Comparison of ENCODE assay signal across 16 cellular contexts in the genomic region with DNA sequence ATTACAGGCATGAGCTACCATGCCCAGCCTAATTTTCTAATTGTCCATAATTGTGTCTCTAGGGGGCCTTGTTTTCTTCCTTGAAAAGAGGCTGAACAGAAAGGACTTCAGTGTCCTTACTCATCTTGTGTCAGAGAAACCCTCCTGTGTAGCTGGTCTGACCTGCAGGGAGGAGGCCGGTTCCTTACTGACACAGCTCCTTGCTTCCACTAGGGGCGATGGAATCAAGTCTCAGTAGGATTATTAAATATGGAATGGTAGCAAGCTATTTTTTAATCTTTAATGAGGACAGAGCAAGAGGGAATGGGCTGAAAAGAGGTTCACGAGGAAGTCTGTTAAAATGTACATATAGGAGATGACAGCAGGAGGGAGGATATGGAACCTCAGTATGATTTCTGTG. TPM values are rescaled to one million over a fixed set of nuclear protein-coding genes. Genes with fewer than 3 reads are reported as not detected.
A peak's percentile ranks its signal among the peaks of the same experiment; 100 is the strongest.
DNase-seq lines count a peak whose midpoint lies in the region; ATAC-seq and TF ChIP-seq lines count a peak whose summit lies in the region.
"Had no signal": no experiment of that assay in that cellular context is flagged by ENCODE, and none has a peak within 500 bp of the region (broad histone marks: within the 10 kb centered on the region; RNA-seq: fewer than 3 reads in every experiment).

No MANE protein-coding gene starts in this region.

- no peaks in the 10 kb centered on the region for H3K9me3 Mint-ChIP-seq in endodermal cell
- no peaks in the 10 kb centered on the region for H3K9me3 Mint-ChIP-seq in stimulated activated effector memory CD8-positive, alpha-beta T cell treated with anti-CD3 and anti-CD28 coated beads, Interleukin-12 subunit alpha, Interleukin-12 subunit beta, amount 100 ng/mL, for 72 hours
- H3K9me3 Mint-ChIP-seq: activated CD8-positive, alpha-beta T cell treated with anti-CD3 and anti-CD28 coated beads for 36 hours; central memory CD8-positive, alpha-beta T cell; naive B cell had no signal

- TF ChIP-seq EP300 in upper lobe of left lung (IDR thresholded peaks at IDR 0.05), result no peak

- DNase-seq in cardiac muscle cell (ENCODE audit: low read depth in 1 of 2, low spot score in 1 of 2) (no peak), heart left ventricle (no peak), PC-9 (no peak), endodermal cell (no peak), SIG-M5 treated with dmso at 0.1 percent for 504 hours (lab: John Stamatoyannopoulos, UW; ENCODE audit: unreplicated experiment) (no peak), upper lobe of left lung (no peak)
- DNase-seq in stimulated activated effector memory CD8-positive, alpha-beta T cell treated with anti-CD3 and anti-CD28 coated beads, Interleukin-12 subunit alpha, Interleukin-12 subunit beta, amount 100 ng/mL, for 72 hours (ENCODE audit: low spot score in 2 of 2), result no peak
- DNase-seq: activated CD8-positive, alpha-beta T cell treated with anti-CD3 and anti-CD28 coated beads for 36 hours; AML-193; naive B cell; NCI-H1694 treated with DMSO at 0.1 percent for 48 hours; small intestine had no signal

- H3K79me2 ChIP-seq in PC-9 (ENCODE audit: low read depth), result no peaks in the 10 kb centered on the region

- H3K27ac Mint-ChIP-seq in endodermal cell, result no peak overlapping the region
- H3K27ac Mint-ChIP-seq in stimulated activated effector memory CD8-positive, alpha-beta T cell treated with anti-CD3 and anti-CD28 coated beads, Interleukin-12 subunit alpha, Interleukin-12 subunit beta, amount 100 ng/mL, for 72 hours, result peak overlapping the region; percentile 51
- H3K27ac Mint-ChIP-seq: activated CD8-positive, alpha-beta T cell treated with anti-CD3 and anti-CD28 coated beads for 36 hours had no signal

- no peaks in the 10 kb centered on the region for H3K27me3 Mint-ChIP-seq in endodermal cell (ENCODE audit: insufficient read depth)
- H3K27me3 Mint-ChIP-seq: activated CD8-positive, alpha-beta T cell treated with anti-CD3 and anti-CD28 coated beads for 36 hours; central memory CD8-positive, alpha-beta T cell; naive B cell had no signal

- H3K4me3 ChIP-seq in cardiac muscle cell, result no peak overlapping the region
- no peak overlapping the region for H3K4me3 ChIP-seq in heart left ventricle
- H3K4me3 ChIP-seq in PC-9, result no peak overlapping the region
- no peak overlapping the region for H3K4me3 ChIP-seq in endodermal cell (ENCODE audit: low read length)
- no peak overlapping the region for H3K4me3 ChIP-seq in upper lobe of left lung
- H3K4me3 ChIP-seq: upper lobe of right lung had no signal

- ATAC-seq in heart left ventricle (no peak), upper lobe of left lung (ENCODE audit: low FRiP score in 2 of 2) (no peak), GM21447 (IDR thresholded peaks at IDR 0.05; ENCODE audit: unreplicated experiment) (no peak)
- ATAC-seq in stimulated activated effector memory CD8-positive, alpha-beta T cell treated with anti-CD3 and anti-CD28 coated beads, Interleukin-12 subunit alpha, Interleukin-12 subunit beta, amount 100 ng/mL, for 72 hours, result no peak
- ATAC-seq: activated CD8-positive, alpha-beta T cell treated with anti-CD3 and anti-CD28 coated beads for 36 hours; upper lobe of right lung had no signal

- H3K27ac ChIP-seq in cardiac muscle cell (no peak overlapping the region), heart left ventricle (no peak overlapping the region), PC-9 (no peak overlapping the region), endodermal cell (ENCODE audit: low read depth, low read length) (no peak overlapping the region), upper lobe of left lung (no peak overlapping the region)
- H3K27ac ChIP-seq: upper lobe of right lung had no signal

- WGBS in heart left ventricle, 4 donors, result 72 to 80% (median 75%) methylated on average over 3 of the region's 3 CpGs
- 82% methylated on average over 3 of the region's 3 CpGs for WGBS in endodermal cell (ENCODE audit: insufficient coverage in 1 of 2, insufficient read length in 1 of 2), 2 experiments
- 85 to 88% methylated on average over 3 of the region's 3 CpGs for WGBS in upper lobe of left lung, 2 donors

- CTCF ChIA-PET in PC-9 (lab: Charles Lee), result no interaction called here

- no peak overlapping the region for H2AFZ ChIP-seq in PC-9

- no peak overlapping the region for H3K9ac ChIP-seq in endodermal cell (ENCODE audit: extremely low read depth, low read length, poor library complexity, severe bottlenecking)

- H3K4me1 ChIP-seq in cardiac muscle cell (ENCODE audit: low read depth), result peaks cover 6% of the 10 kb centered on the region
- no peaks in the 10 kb centered on the region for H3K4me1 ChIP-seq in heart left ventricle
- peaks cover 39% of the 10 kb centered on the region for H3K4me1 ChIP-seq in PC-9 (replicated peaks; ENCODE audit: insufficient read depth)
- H3K4me1 ChIP-seq in endodermal cell (ENCODE audit: control insufficient read depth, insufficient read depth, low read length), result no peaks in the 10 kb centered on the region
- no peaks in the 10 kb centered on the region for H3K4me1 ChIP-seq in upper lobe of left lung
- H3K4me1 ChIP-seq: upper lobe of right lung had no signal

- H3K27me3 ChIP-seq in cardiac muscle cell (no peaks in the 10 kb centered on the region), heart left ventricle (no peaks in the 10 kb centered on the region), PC-9 (ENCODE audit: insufficient read depth, low read depth) (no peaks in the 10 kb centered on the region), endodermal cell (ENCODE audit: control insufficient read depth, insufficient read depth, low read length, poor library complexity, severe bottlenecking) (no peaks in the 10 kb centered on the region), upper lobe of left lung (no peaks in the 10 kb centered on the region)
- H3K27me3 ChIP-seq: upper lobe of right lung had no signal

- TF ChIP-seq CTCF in cardiac muscle cell (IDR thresholded peaks at IDR 0.05; ENCODE audit: low read depth, low read length) (peak; percentile 15), heart left ventricle (IDR thresholded peaks at IDR 0.05) (no peak), PC-9 (conservative IDR thresholded peaks at IDR 0.05) (peak; percentile 48), endodermal cell (conservative IDR thresholded peaks at IDR 0.05) (peak; percentile 68), upper lobe of left lung (IDR thresholded peaks at IDR 0.05) (no peak)

- no peaks in the 10 kb centered on the region for H3K9me2 ChIP-seq in PC-9 (ENCODE audit: insufficient read depth)

- H3K4me1 Mint-ChIP-seq in endodermal cell, result no peaks in the 10 kb centered on the region
- peaks cover 17% of the 10 kb centered on the region for H3K4me1 Mint-ChIP-seq in stimulated activated effector memory CD8-positive, alpha-beta T cell treated with anti-CD3 and anti-CD28 coated beads, Interleukin-12 subunit alpha, Interleukin-12 subunit beta, amount 100 ng/mL, for 72 hours
- H3K4me1 Mint-ChIP-seq: central memory CD8-positive, alpha-beta T cell had no signal

- POLR2A ChIA-PET in PC-9 (lab: Charles Lee; ENCODE audit: unreplicated experiment), result no interaction called here

- BruUV-seq in PC-9 (replicated peaks; lab: Mats Ljungman, UMichigan), result no TSS peak

- H3K4me3 Mint-ChIP-seq in endodermal cell, result no peak overlapping the region
- H3K4me3 Mint-ChIP-seq in stimulated activated effector memory CD8-positive, alpha-beta T cell treated with anti-CD3 and anti-CD28 coated beads, Interleukin-12 subunit alpha, Interleukin-12 subunit beta, amount 100 ng/mL, for 72 hours, result no peak overlapping the region
- H3K4me3 Mint-ChIP-seq: activated CD8-positive, alpha-beta T cell treated with anti-CD3 and anti-CD28 coated beads for 36 hours; central memory CD8-positive, alpha-beta T cell had no signal

- H3K9me3 ChIP-seq in cardiac muscle cell (ENCODE audit: low read depth) (no peaks in the 10 kb centered on the region), heart left ventricle (no peaks in the 10 kb centered on the region), PC-9 (ENCODE audit: insufficient read depth, low read depth) (no peaks in the 10 kb centered on the region), endodermal cell (ENCODE audit: control insufficient read depth, low read length) (no peaks in the 10 kb centered on the region), upper lobe of left lung (no peaks in the 10 kb centered on the region)
- H3K9me3 ChIP-seq: upper lobe of right lung had no signal

- H3K4me2 ChIP-seq in PC-9, result no peak overlapping the region

- H3F3A ChIP-seq in PC-9 (ENCODE audit: insufficient read depth, low read depth), result peaks cover 23% of the 10 kb centered on the region

- H4K20me1 ChIP-seq in PC-9 (ENCODE audit: insufficient read depth), result no peaks in the 10 kb centered on the region

- TF ChIP-seq POLR2A in heart left ventricle (IDR thresholded peaks at IDR 0.05) (no peak), upper lobe of left lung (IDR thresholded peaks at IDR 0.05) (no peak)

- peaks cover 55% of the 10 kb centered on the region for H3K36me3 Mint-ChIP-seq in endodermal cell (ENCODE audit: low read depth)
- H3K36me3 Mint-ChIP-seq in stimulated activated effector memory CD8-positive, alpha-beta T cell treated with anti-CD3 and anti-CD28 coated beads, Interleukin-12 subunit alpha, Interleukin-12 subunit beta, amount 100 ng/mL, for 72 hours, result peaks cover 71% of the 10 kb centered on the region

- intact Hi-C loops in heart left ventricle (cut with DNase I), result loop anchor here in 1 of 10 donors (5.0 kb wide), 1 partner anchor 116 kb away; no protein-coding TSS in a partner anchor
- intact Hi-C loops in PC-9 (cut with micrococcal nuclease; ENCODE audit: unreplicated experiment), result no loop called here

- peaks cover 26% of the 10 kb centered on the region for H3K36me3 ChIP-seq in cardiac muscle cell
- peaks cover 0 to 80% (median 64%) of the 10 kb centered on the region in 9 donors for H3K36me3 ChIP-seq in heart left ventricle
- 0 out of 2 replicates have a peak, but pooled peaks cover 3% of the 10 kb centered on the region for H3K36me3 ChIP-seq in PC-9 (ENCODE audit: low read depth)
- H3K36me3 ChIP-seq in endodermal cell (ENCODE audit: control insufficient read depth, insufficient read depth, low read length), result peaks cover 20% of the 10 kb centered on the region
- peaks cover 0 to 48% (median 26%) of the 10 kb centered on the region in 4 donors for H3K36me3 ChIP-seq in upper lobe of left lung

RNA-seq across cellular contexts. Expression of gene LPCAT4, which starts 8.6 kb away (rescaled TPM):
- total RNA-seq in cardiac muscle cell (95.6 and 172 TPM in 2 replicates), heart left ventricle (10 to 100 TPM in 8 of 9 donors, 1 to 10 TPM in 1; 9.8 to 80.0 (median 44.8) TPM), PC-9 (2021) (46.8 and 67.0 TPM in 2 replicates), endodermal cell (10 to 100 TPM; 64.7 to 65.6 TPM), upper lobe of left lung (10 to 100 TPM; 16.3 to 39.0 (median 23.9) TPM)
- polyA plus RNA-seq in cardiac muscle cell (162 and 285 TPM in 2 replicates), heart left ventricle (10 to 100 TPM; 12.9 to 49.7 TPM)
- 67.5 TPM for polyA plus RNA-seq in endodermal cell (2013, experiment 1 of 2)
- 57.5 TPM for polyA plus RNA-seq in endodermal cell (2013, experiment 2 of 2)

RNA-seq across cellular contexts. Expression of gene NUTM1, which starts 15.3 kb away (rescaled TPM):
- total RNA-seq in cardiac muscle cell, result 0.15 TPM in 1 of 2 replicates, not detected in the other
- 0.32 TPM in 1 of 2 replicates, not detected in the other for polyA plus RNA-seq in cardiac muscle cell
- total RNA-seq in heart left ventricle, result not detected
- polyA plus RNA-seq in heart left ventricle, result not detected
- total RNA-seq in PC-9 (2021), result not detected in 2 replicates
- total RNA-seq in endodermal cell, result under 1 TPM in 1 of 2 donors, not detected in 1; 0.09 TPM
- polyA plus RNA-seq in endodermal cell (2013, experiment 1 of 2), result not detected
- polyA plus RNA-seq in endodermal cell (2013, experiment 2 of 2), result not detected
- total RNA-seq in upper lobe of left lung, result not detected
- total RNA-seq: activated CD8-positive, alpha-beta T cell treated with anti-CD3 and anti-CD28 coated beads for 36 hours; T-helper 1 cell treated with Interleukin-12 subunit alpha and Interleukin-12 subunit beta and Interleukin-4 antibody, amounts not matched to agents 30 ng/mL and 1 ng/mL, for 36 hours; upper lobe of right lung had no signal

RNA-seq across cellular contexts. Expression of gene NOP10, which starts 15.4 kb away (rescaled TPM):
- total RNA-seq in cardiac muscle cell (110 and 143 TPM in 2 replicates), heart left ventricle (100 to 1,000 TPM in 8 of 9 donors, 10 to 100 TPM in 1; 96.4 to 217 (median 132) TPM), PC-9 (2021) (109 and 162 TPM in 2 replicates), endodermal cell (100 to 1,000 TPM; 193 to 207 TPM), upper lobe of left lung (100 to 1,000 TPM in 3 of 6 donors, 10 to 100 TPM in 3; 75.4 to 177 (median 104) TPM)
- polyA plus RNA-seq in cardiac muscle cell (307 and 366 TPM in 2 replicates), heart left ventricle (100 to 1,000 TPM; 200 to 384 TPM)
- polyA plus RNA-seq in endodermal cell (2013, experiment 1 of 2), result 197 TPM
- polyA plus RNA-seq in endodermal cell (2013, experiment 2 of 2), result 189 TPM

RNA-seq across cellular contexts. Expression of gene SLC12A6, which starts 20.8 kb away (rescaled TPM):
- total RNA-seq in cardiac muscle cell (19.6 and 44.3 TPM in 2 replicates), heart left ventricle (10 to 100 TPM; 17.3 to 35.1 (median 24.9) TPM), PC-9 (2021) (27.5 and 28.3 TPM in 2 replicates), endodermal cell (10 to 100 TPM; 18.2 to 23.3 TPM), upper lobe of left lung (10 to 100 TPM; 35.3 to 68.1 (median 50.4) TPM)
- polyA plus RNA-seq in cardiac muscle cell (12.0 and 24.4 TPM in 2 replicates), heart left ventricle (1 to 10 TPM; 6.1 to 7.0 TPM)
- polyA plus RNA-seq in endodermal cell (2013, experiment 1 of 2), result 13.9 TPM
- 12.9 TPM for polyA plus RNA-seq in endodermal cell (2013, experiment 2 of 2)

Comparison
In these comparisons a context has a peak if more than half of its experiments do, and no peak if none do; other contexts are left out.
1. CTCF ChIP-seq: peak in cardiac muscle cell (single experiment), PC-9 (single experiment) and endodermal cell (single experiment); none in heart left ventricle (0 of 12) and upper lobe of left lung (0 of 6).